ENCODE assay signal across 1 cellular context in genomic region chr19:8596168-8596567, GRCh38.
TF ChIP-seq lines count a peak whose summit lies in the region.

No MANE protein-coding gene starts in this region.

TF ChIP-seq in H1, 55 proteins besides CTCF, POLR2A, EP300 and RAD21:
- no peak for TF ChIP-seq KDM1A (IDR thresholded peaks at IDR 0.05; ENCODE audit: borderline replicate concordance, low read length)
- no peak for TF ChIP-seq BCL11A (IDR thresholded peaks at IDR 0.05; ENCODE audit: low read depth in 2 of 2, low read length in 2 of 2)
- no peak for TF ChIP-seq SIRT6 (IDR thresholded peaks at IDR 0.05; ENCODE audit: low read length)
- no peak for TF ChIP-seq SUZ12 (IDR thresholded peaks at IDR 0.05; ENCODE audit: low read length)
- 0 out of 2 replicates have a peak, but pooled peaks have one; percentile 8 for TF ChIP-seq TEAD4 (IDR thresholded peaks at IDR 0.05; ENCODE audit: low read depth, low read length)
